Comparison of ENCODE assay signal across 8 cellular contexts in genomic region chr4:40719008-40719623, GRCh38. TPM values are rescaled to one million over a fixed set of nuclear protein-coding genes. Genes with fewer than 3 reads are reported as not detected.
A peak's percentile ranks its signal among the peaks of the same experiment; 100 is the strongest.
DNase-seq lines count a peak whose midpoint lies in the region; ATAC-seq and TF ChIP-seq lines count a peak whose summit lies in the region.

No MANE protein-coding gene starts in this region.

- TF ChIP-seq CTCF in 22Rv1 (IDR thresholded peaks at IDR 0.05) (peak; percentile 82), GM10266 (IDR thresholded peaks at IDR 0.05; ENCODE audit: control insufficient read depth, insufficient read depth, low read depth, missing control alignments) (peak; percentile 81), WTC11 (IDR thresholded peaks at IDR 0.05) (no peak), kidney epithelial cell (IDR thresholded peaks at IDR 0.05; ENCODE audit: insufficient read depth, low read length, poor library complexity, severe bottlenecking) (peak; percentile 77), dorsolateral prefrontal cortex (IDR thresholded peaks at IDR 0.05 in 54 of 56, conservative IDR thresholded peaks at IDR 0.05 in 2 of 56; ENCODE audit: low read depth in 1 of 56, partially characterized antibody in 56 of 56) (peak in 21 of 56 donors; percentile 11 to 52 (median 20))

- intact Hi-C loops in dorsolateral prefrontal cortex (cut with DNase I): no loop called here

- H3K27ac Mint-ChIP-seq in WTC11: peak overlapping the region; percentile 46

- no peaks in the 10 kb centered on the region for H3K36me3 Mint-ChIP-seq in WTC11

- no peaks in the 10 kb centered on the region for H3K36me3 ChIP-seq in kidney epithelial cell (ENCODE audit: control insufficient read depth, insufficient read depth, low read length)

- ATAC-seq in HG02610 (IDR thresholded peaks at IDR 0.05; ENCODE audit: unreplicated experiment): peak; percentile 58
- ATAC-seq in WTC11: peak; percentile 90

- H3K27ac ChIP-seq in 22Rv1: peak overlapping the region; percentile 29; the same call in 1 of the 2 replicates
- no peak overlapping the region for H3K27ac ChIP-seq in dorsolateral prefrontal cortex

- POLR2A ChIA-PET in WTC11 (lab: Charles Lee): no interaction called here

- H3K4me3 Mint-ChIP-seq in WTC11: no peak overlapping the region

- H3K4me3 ChIP-seq in kidney epithelial cell (ENCODE audit: low read depth, low read length) (no peak overlapping the region), dorsolateral prefrontal cortex (no peak overlapping the region)

- H3K9me3 Mint-ChIP-seq in WTC11: no peaks in the 10 kb centered on the region

- H3K27me3 Mint-ChIP-seq in WTC11 (ENCODE audit: low read depth): no peaks in the 10 kb centered on the region

- peaks cover 18% of the 10 kb centered on the region for H3K4me1 Mint-ChIP-seq in WTC11

- H3K27me3 ChIP-seq in kidney epithelial cell (ENCODE audit: control insufficient read depth, insufficient read depth, low read length): no peaks in the 10 kb centered on the region
- H3K27me3 ChIP-seq in dorsolateral prefrontal cortex: peaks cover 0 to 11% (median 0%) of the 10 kb centered on the region in 45 donors

- DNase-seq in GM10266 (ENCODE audit: extremely low spot score) (peak; percentile 58), NCI-H1436 (lab: John Stamatoyannopoulos, UW) (peak; percentile 62), WTC11 (ENCODE audit: low spot score) (no peak), kidney epithelial cell (ENCODE audit: low read depth) (peak; percentile 52), dorsolateral prefrontal cortex (no peak), activated gamma-delta T cell (lab: John Stamatoyannopoulos, UW) (no peak)

- CTCF ChIA-PET in WTC11 (lab: Charles Lee): interaction anchor here (0.5 to 1.7 kb wide), 22 partner anchors 13 to 1043 kb away, joined by 3 to 9 read pairs (median 4); partner anchors contain the start of gene NSUN7

TF ChIP-seq in WTC11, 78 proteins besides CTCF, POLR2A, EP300 and RAD21 (continues in another document):
- TF ChIP-seq NR1H2 (CRISPR knock-in tag; IDR thresholded peaks at IDR 0.05) (no peak), FOXK1 (CRISPR knock-in tag; IDR thresholded peaks at IDR 0.05) (no peak), EMX1 (CRISPR knock-in tag; IDR thresholded peaks at IDR 0.05) (no peak), CREM (CRISPR knock-in tag; IDR thresholded peaks at IDR 0.05) (no peak), ZNF138 (CRISPR knock-in tag; conservative IDR thresholded peaks at IDR 0.05) (no peak), AR (CRISPR knock-in tag; IDR thresholded peaks at IDR 0.05) (no peak), ZBTB21 (CRISPR knock-in tag; IDR thresholded peaks at IDR 0.05; ENCODE audit: borderline replicate concordance) (no peak), HMGA2 (CRISPR knock-in tag; IDR thresholded peaks at IDR 0.05) (no peak), ZNF532 (CRISPR knock-in tag; IDR thresholded peaks at IDR 0.05; ENCODE audit: borderline replicate concordance) (no peak), E2F5 (CRISPR knock-in tag; IDR thresholded peaks at IDR 0.05) (no peak), ATF3 (CRISPR knock-in tag; conservative IDR thresholded peaks at IDR 0.05) (no peak), E2F4 (CRISPR knock-in tag; IDR thresholded peaks at IDR 0.05; ENCODE audit: borderline replicate concordance, low read depth) (no peak), MLX (CRISPR knock-in tag; IDR thresholded peaks at IDR 0.05) (no peak), MAX (CRISPR knock-in tag; IDR thresholded peaks at IDR 0.05) (no peak), USF1 (CRISPR knock-in tag; IDR thresholded peaks at IDR 0.05) (no peak)

RNA-seq across cellular contexts. Expression of gene NSUN7, which starts 30.6 kb away (rescaled TPM):
- total RNA-seq in WTC11 (2021) (24.1 to 30.2 TPM (median 28.9 TPM) in 3 replicates), kidney epithelial cell (8.9 and 9.9 TPM in 2 replicates), dorsolateral prefrontal cortex (1 to 10 TPM in 28 of 120 experiments, under 1 TPM in 83, not detected in 9; 0.14 to 2.5 (median 0.59) TPM)

Comparison
In these comparisons a context has a peak if more than half of its experiments do, and no peak if none do; other contexts are left out.
1. DNase-seq: peak in GM10266 (single experiment), NCI-H1436 (single experiment) and kidney epithelial cell (single experiment); none in WTC11 (single experiment), dorsolateral prefrontal cortex (0 of 10) and activated gamma-delta T cell (single experiment).